Comparison of ENCODE assay signal across 1 cellular context in genomic region chr17:74853048-74853397, GRCh38.
TF ChIP-seq lines count a peak whose summit lies in the region.

No MANE protein-coding gene starts in this region.

TF ChIP-seq in HepG2, 621 proteins besides CTCF, POLR2A, EP300 and RAD21:
- TF ChIP-seq ZNF350 (CRISPR knock-in tag; IDR thresholded peaks at IDR 0.05; ENCODE audit: borderline replicate concordance, low read depth) (0 out of 2 replicates have a peak, but pooled peaks have one; percentile 4), SMYD3 (CRISPR knock-in tag; IDR thresholded peaks at IDR 0.05) (no peak), EZH2 (conservative IDR thresholded peaks at IDR 0.05; ENCODE audit: low read depth, low read length) (peak; percentile 64; the same call in 1 of the 2 replicates)
TF ChIP-seq in HepG2: peak in this region for 2.
